Comparison of ENCODE assay signal across 31 cellular contexts in genomic region chr10:7662522-7662921, GRCh38. TPM values are rescaled to one million over a fixed set of nuclear protein-coding genes. Genes with fewer than 3 reads are reported as not detected.
"Had no signal": no experiment of that assay in that cellular context is flagged by ENCODE, and none has a peak within 500 bp of the region (broad histone marks: within the 10 kb centered on the region; RNA-seq: fewer than 3 reads in every experiment).

No MANE protein-coding gene starts in this region.

- H3K4me1 ChIP-seq: uterus had no signal

- H3K9me3 ChIP-seq: heart right ventricle, neutrophil, pancreas, spleen, thoracic aorta, tibial nerve, upper lobe of right lung, uterus had no signal

- H3K27me3 ChIP-seq: uterus had no signal

- H3K4me3 ChIP-seq: heart right ventricle, lung, pancreas, skin epidermis, spleen, thoracic aorta, tibial nerve, upper lobe of right lung, uterus had no signal

- H3K36me3 ChIP-seq: heart right ventricle, neutrophil, pancreas, spleen, thoracic aorta, tibial nerve, upper lobe of right lung, uterus had no signal

- DNase-seq: dorsolateral prefrontal cortex; effector CD8-positive, alpha-beta T cell; endodermal cell; foreskin melanocyte; glutamatergic neuron; heart right ventricle; hippocampal formation; kidney glomerular epithelial cell; left colon; natural killer cell; pancreas; spleen; stimulated activated CD4-positive, alpha-beta T cell treated with anti-CD3 and anti-CD28 coated beads, Interleukin-4, amount 100 ng/mL, for 4 hours; stimulated activated naive CD8-positive, alpha-beta T cell treated with anti-CD3 and anti-CD28 coated beads, Interleukin-15, Interleukin-2, amounts not matched to agents 100 U/mL and 50 U/mL, for 24 hours; upper lobe of right lung; uterus had no signal

- ATAC-seq: esophagus mucosa; left colon; natural killer cell; pancreas; sciatic nerve; stimulated activated memory B cell treated with anti-CD40 and anti-IgM and Interleukin-4, amounts not matched to agents 10 μg/mL and 1 μg/mL and 100 μg/mL, for 72 hours; stimulated activated naive CD8-positive, alpha-beta T cell treated with anti-CD3 and anti-CD28 coated beads, Interleukin-15, Interleukin-2, amounts not matched to agents 100 U/mL and 50 U/mL, for 24 hours; upper lobe of right lung had no signal

- H3K27ac ChIP-seq: epithelial cell of prostate, heart right ventricle, neutrophil, pancreas, skin epidermis, spleen, thoracic aorta, upper lobe of right lung, uterus had no signal

RNA-seq across cellular contexts. Expression of gene ITIH5, which starts 4.2 kb away (rescaled TPM):
- total RNA-seq: natural killer cell, neural crest cell, pulmonary artery endothelial cell had no signal

RNA-seq across cellular contexts. Expression of gene ITIH2, which starts 40.6 kb away (rescaled TPM):
- total RNA-seq: endodermal cell, esophagus mucosa, fibroblast of lung, heart right ventricle, left colon, mononuclear cell, natural killer cell, neural crest cell, omental fat pad, posterior vena cava, pulmonary artery endothelial cell, sciatic nerve, spleen, thoracic aorta, tibial nerve had no signal
- polyA plus RNA-seq: fibroblast of lung, heart right ventricle, pancreas, spleen had no signal
